Comparison of ENCODE assay signal across 9 cellular contexts in genomic region chr9:93592389-93593021, GRCh38. TPM values are rescaled to one million over a fixed set of nuclear protein-coding genes. Genes with fewer than 3 reads are reported as not detected.
DNase-seq lines count a peak whose midpoint lies in the region; ATAC-seq and TF ChIP-seq lines count a peak whose summit lies in the region.
"Had no signal": no experiment of that assay in that cellular context is flagged by ENCODE, and none has a peak within 500 bp of the region (broad histone marks: within the 10 kb centered on the region; RNA-seq: fewer than 3 reads in every experiment).

No MANE protein-coding gene starts in this region.

- ATAC-seq in lower lobe of right lung = no peak
- ATAC-seq in HG03175 (IDR thresholded peaks at IDR 0.05; ENCODE audit: unreplicated experiment) = no peak

- no peak overlapping the region for H3K4me3 ChIP-seq in HEK293 (ENCODE audit: low read depth, low read length)
- H3K4me3 ChIP-seq in brain microvascular endothelial cell (ENCODE audit: low read depth, low read length) = no peak overlapping the region
- no peak overlapping the region for H3K4me3 ChIP-seq in lower lobe of right lung

- H3K27ac ChIP-seq in HEK293 (ENCODE audit: extremely low read depth, low read depth, low read length) = no peak overlapping the region
- no peak overlapping the region for H3K27ac ChIP-seq in brain microvascular endothelial cell
- H3K27ac ChIP-seq in lower lobe of right lung = peak overlapping the region; percentile 31

- DNase-seq in D341Med (ENCODE audit: low spot score) = peak; percentile 38
- no peak for DNase-seq in brain microvascular endothelial cell
- no peak for DNase-seq in lower lobe of right lung
- no peak for DNase-seq in hippocampal formation (lab: John Stamatoyannopoulos, UW)
- DNase-seq in stimulated activated CD4-positive, alpha-beta T cell treated with anti-CD3 and anti-CD28 coated beads, Interleukin-4, amount 100 ng/mL, for 4 hours = no peak
- DNase-seq in NCI-H1092 treated with DMSO at 0.1 percent for 48 hours (lab: John Stamatoyannopoulos, UW) = no peak
- DNase-seq: Kasumi-1 had no signal

- POLR2A ChIA-PET in HEK293 (lab: Yijun Ruan, JAX) = interaction anchor here (0.6 to 1.0 kb wide), 3 partner anchors 26 to 1967 kb away, joined by 3 to 9 read pairs (median 6); no protein-coding TSS in a partner anchor

- CTCF ChIA-PET in HEK293 (lab: Yijun Ruan, JAX) = interaction anchor here (0.6 to 2.4 kb wide), 10 partner anchors 8 to 302 kb away, joined by 3 to 7 read pairs (median 4); no protein-coding TSS in a partner anchor

- TF ChIP-seq CTCF in HEK293 (tag by site-specific recombination; IDR thresholded peaks at IDR 0.05) = peak; percentile 28; the same call in 1 of the 2 replicates
- peak; percentile 34 for TF ChIP-seq CTCF in brain microvascular endothelial cell (IDR thresholded peaks at IDR 0.05; ENCODE audit: low read depth, low read length, missing control alignments)
- no peak for TF ChIP-seq CTCF in lower lobe of right lung (IDR thresholded peaks at IDR 0.05)

- H3K36me3 ChIP-seq in HEK293 (ENCODE audit: control insufficient read depth in 2 of 2, insufficient read depth in 1 of 2, low read length in 2 of 2) = no peaks in the 10 kb centered on the region
- H3K36me3 ChIP-seq in brain microvascular endothelial cell (replicated peaks) = no peaks in the 10 kb centered on the region
- H3K36me3 ChIP-seq in lower lobe of right lung = no peaks in the 10 kb centered on the region

- 0 out of 2 replicates have a peak, but pooled peaks cover 3% of the 10 kb centered on the region for H3K4me1 ChIP-seq in HEK293 (ENCODE audit: control insufficient read depth, insufficient read depth, low read length)
- peaks cover 52% of the 10 kb centered on the region for H3K4me1 ChIP-seq in lower lobe of right lung

- H3K9me3 ChIP-seq in HEK293 (ENCODE audit: control insufficient read depth, insufficient read depth, low read depth, low read length) = no peaks in the 10 kb centered on the region
- no peaks in the 10 kb centered on the region for H3K9me3 ChIP-seq in lower lobe of right lung

- intact Hi-C loops in lower lobe of right lung (cut with DNase I) = no loop called here

- in situ Hi-C loops in brain microvascular endothelial cell (cut with HindIII; ENCODE audit: low pct_ligation_motif_present, low sequenced_read_pairs) = no loop called here

- H3K27me3 ChIP-seq in brain microvascular endothelial cell (replicated peaks) (no peaks in the 10 kb centered on the region), lower lobe of right lung (ENCODE audit: low read depth) (no peaks in the 10 kb centered on the region)

TF ChIP-seq in HEK293, 187 proteins besides CTCF, POLR2A, EP300 and RAD21:
- TF ChIP-seq ZNF449 (tag by site-specific recombination; IDR thresholded peaks at IDR 0.05) (no peak), REPIN1 (tag by site-specific recombination; IDR thresholded peaks at IDR 0.05; ENCODE audit: low read depth) (no peak), ZNF2 (tag by site-specific recombination; IDR thresholded peaks at IDR 0.05) (no peak), PBX3 (CRISPR knock-in tag; IDR thresholded peaks at IDR 0.05) (no peak), ZNF155 (tag by site-specific recombination; IDR thresholded peaks at IDR 0.05) (no peak), ZNF530 (tag by site-specific recombination; IDR thresholded peaks at IDR 0.05; ENCODE audit: low read depth) (no peak), BCL11B (tag by site-specific recombination; IDR thresholded peaks at IDR 0.05; ENCODE audit: low read depth) (no peak), ZNF292 (tag by site-specific recombination; IDR thresholded peaks at IDR 0.05; ENCODE audit: borderline replicate concordance, low read depth) (no peak), ZNF660 (tag by site-specific recombination; IDR thresholded peaks at IDR 0.05) (no peak), PRDM2 (tag by site-specific recombination; IDR thresholded peaks at IDR 0.05; ENCODE audit: borderline replicate concordance) (no peak), ZNF658 (tag by site-specific recombination; IDR thresholded peaks at IDR 0.05) (no peak), ZBTB7A (tag by site-specific recombination; IDR thresholded peaks at IDR 0.05; ENCODE audit: low read depth) (no peak), ZNF37A (tag by site-specific recombination; IDR thresholded peaks at IDR 0.05) (no peak)

RNA-seq across cellular contexts. Expression of gene PHF2, which starts 16.1 kb away (rescaled TPM):
- 39.1 TPM for total RNA-seq in lower lobe of right lung
